In the genomic region with DNA sequence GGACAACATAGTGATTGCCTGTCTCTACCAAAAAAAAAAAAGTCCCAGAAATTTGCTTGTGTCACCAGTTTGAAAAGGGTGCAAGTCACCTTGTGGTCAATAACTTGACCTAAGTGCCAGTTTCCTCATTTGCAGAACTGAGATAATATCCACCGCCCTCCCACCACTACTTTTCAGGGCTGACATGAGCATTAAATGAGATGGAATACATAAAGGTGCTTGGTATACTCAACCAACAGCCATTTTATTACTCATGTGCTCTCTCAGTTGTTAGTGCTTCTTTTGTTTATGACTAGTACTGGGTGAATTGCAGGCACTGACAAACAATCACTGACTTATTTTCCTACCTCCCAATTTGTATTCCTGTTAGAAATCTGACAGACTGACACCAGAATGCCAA, we compare ENCODE assay signal across 21 cellular contexts.
"Had no signal": no experiment of that assay in that cellular context is flagged by ENCODE, and none has a peak within 500 bp of the region (broad histone marks: within the 10 kb centered on the region; RNA-seq: fewer than 3 reads in every experiment).

No MANE protein-coding gene starts in this region.

- H3K9me3 Mint-ChIP-seq: activated naive CD8-positive, alpha-beta T cell treated with anti-CD3 and anti-CD28 coated beads, Interleukin-2, amount 50 U/mL, for 24 hours; activated T-helper 1 cell treated with anti-CD3 and anti-CD28 coated beads, Interleukin-12 subunit alpha, Interleukin-12 subunit beta, Interleukin-2, Interleukin-4 antibody, amounts not matched to agents 30 ng/mL and 10 ng/mL and 1 ng/mL, durations not matched to agents 14 hours and 24 hours and 36 hours; nephron; T-helper 1 cell treated with Interleukin-12 subunit alpha and Interleukin-12 subunit beta and Interleukin-4 antibody, amounts not matched to agents 30 μg/mL and 1 μg/mL, for 36 hours had no signal

- H3K27me3 Mint-ChIP-seq: activated CD4-positive, alpha-beta T cell treated with anti-CD3 and anti-CD28 coated beads, Interleukin-2, amount 10 ng/mL, durations not matched to agents 7 days and 5 days; activated naive CD8-positive, alpha-beta T cell treated with anti-CD3 and anti-CD28 coated beads, Interleukin-2, amount 50 U/mL, for 24 hours; progenitor cell of endocrine pancreas had no signal

- DNase-seq: activated CD4-positive, alpha-beta T cell treated with anti-CD3 and anti-CD28 coated beads, Interleukin-2, amount 10 ng/mL, durations not matched to agents 7 days and 5 days; activated CD4-positive, CD25-positive, alpha-beta regulatory T cell treated with anti-CD3 and anti-CD28 coated beads, Interleukin-2, amount 50 U/mL, for 72 hours; activated gamma-delta T cell; activated naive CD4-positive, alpha-beta T cell treated with anti-CD3 and anti-CD28 coated beads, Interleukin-2, amount 50 U/mL, for 16 hours; activated naive CD8-positive, alpha-beta T cell treated with anti-CD3 and anti-CD28 coated beads, Interleukin-2, amount 50 U/mL, for 24 hours; activated T-cell treated with anti-CD3 and anti-CD28 coated beads for 4 hours; amygdala; central memory CD4-positive, alpha-beta T cell; left cardiac atrium; left ventricle myocardium superior; mucosa of descending colon; ovary; right lobe of liver; stimulated activated CD4-positive, alpha-beta T cell treated with anti-CD3 and anti-CD28 coated beads, Interleukin-4, amount 100 ng/mL, for 1 hour; SW 1271; T-helper 9 cell had no signal

- H3K4me3 Mint-ChIP-seq: activated CD4-positive, alpha-beta T cell treated with anti-CD3 and anti-CD28 coated beads, Interleukin-2, amount 10 ng/mL, durations not matched to agents 7 days and 5 days; activated naive CD8-positive, alpha-beta T cell treated with anti-CD3 and anti-CD28 coated beads, Interleukin-2, amount 50 U/mL, for 24 hours; activated T-helper 1 cell treated with anti-CD3 and anti-CD28 coated beads, Interleukin-12 subunit alpha, Interleukin-12 subunit beta, Interleukin-2, Interleukin-4 antibody, amounts not matched to agents 30 ng/mL and 10 ng/mL and 1 ng/mL, durations not matched to agents 14 hours and 24 hours and 36 hours; nephron; T-helper 1 cell treated with Interleukin-12 subunit alpha and Interleukin-12 subunit beta and Interleukin-4 antibody, amounts not matched to agents 30 μg/mL and 1 μg/mL, for 36 hours had no signal

- H3K4me1 Mint-ChIP-seq: nephron had no signal

- ATAC-seq: activated naive CD8-positive, alpha-beta T cell treated with anti-CD3 and anti-CD28 coated beads, Interleukin-2, amount 50 U/mL, for 24 hours; gastroesophageal sphincter; left cardiac atrium; left ventricle myocardium superior; mucosa of descending colon; right lobe of liver had no signal

- H3K27ac Mint-ChIP-seq: activated CD4-positive, alpha-beta T cell treated with anti-CD3 and anti-CD28 coated beads, Interleukin-2, amount 10 ng/mL, durations not matched to agents 7 days and 5 days; activated naive CD8-positive, alpha-beta T cell treated with anti-CD3 and anti-CD28 coated beads, Interleukin-2, amount 50 U/mL, for 24 hours; activated T-helper 1 cell treated with anti-CD3 and anti-CD28 coated beads, Interleukin-12 subunit alpha, Interleukin-12 subunit beta, Interleukin-2, Interleukin-4 antibody, amounts not matched to agents 30 ng/mL and 10 ng/mL and 1 ng/mL, durations not matched to agents 14 hours and 24 hours and 36 hours; nephron; progenitor cell of endocrine pancreas; T-helper 1 cell treated with Interleukin-12 subunit alpha and Interleukin-12 subunit beta and Interleukin-4 antibody, amounts not matched to agents 30 μg/mL and 1 μg/mL, for 36 hours had no signal
